Comparison of ENCODE assay signal across 10 cellular contexts in genomic region chr1:39238476-39238875, GRCh38. TPM values are rescaled to one million over a fixed set of nuclear protein-coding genes. Genes with fewer than 3 reads are reported as not detected.
A peak's percentile ranks its signal among the peaks of the same experiment; 100 is the strongest.
DNase-seq lines count a peak whose midpoint lies in the region; ATAC-seq, FAIRE-seq and TF ChIP-seq lines count a peak whose summit lies in the region.
"Had no signal": no experiment of that assay in that cellular context is flagged by ENCODE, and none has a peak within 500 bp of the region (broad histone marks: within the 10 kb centered on the region; RNA-seq: fewer than 3 reads in every experiment).

No MANE protein-coding gene starts in this region.

- ATAC-seq in HG02642 (IDR thresholded peaks at IDR 0.05; ENCODE audit: poor library complexity, unreplicated experiment) = no peak
- no peak for ATAC-seq in HG03342 (IDR thresholded peaks at IDR 0.05; ENCODE audit: unreplicated experiment)

- H3K27me3 Mint-ChIP-seq in activated naive CD4-positive, alpha-beta T cell treated with anti-CD3 and anti-CD28 coated beads, Interleukin-2, amount 50 U/mL, for 24 hours = no peaks in the 10 kb centered on the region

- no peak for FAIRE-seq in bronchial epithelial cell (lab: Jason Lieb, UNC)
- no peak for FAIRE-seq in urothelium cell line (lab: Jason Lieb, UNC)

- H3K36me3 Mint-ChIP-seq in activated naive CD4-positive, alpha-beta T cell treated with anti-CD3 and anti-CD28 coated beads, Interleukin-2, amount 50 U/mL, for 24 hours = peaks cover 17% of the 10 kb centered on the region

- no peak for TF ChIP-seq CTCF in bronchial epithelial cell (IDR thresholded peaks at IDR 0.05; ENCODE audit: insufficient read depth, low read length, severe bottlenecking)

- no peaks in the 10 kb centered on the region for H3K9me3 Mint-ChIP-seq in activated naive CD4-positive, alpha-beta T cell treated with anti-CD3 and anti-CD28 coated beads, Interleukin-2, amount 50 U/mL, for 24 hours

- no peak overlapping the region for H3K4me3 Mint-ChIP-seq in activated naive CD4-positive, alpha-beta T cell treated with anti-CD3 and anti-CD28 coated beads, Interleukin-2, amount 50 U/mL, for 24 hours

- no peaks in the 10 kb centered on the region for H3K27me3 ChIP-seq in bronchial epithelial cell (ENCODE audit: control insufficient read depth, insufficient read depth, low read length)

- peaks cover 1% of the 10 kb centered on the region for H3K36me3 ChIP-seq in bronchial epithelial cell (ENCODE audit: control insufficient read depth, insufficient read depth, low read length)

- H3K4me3 ChIP-seq in bronchial epithelial cell (ENCODE audit: low read depth, low read length) = no peak overlapping the region

- peaks cover 59% of the 10 kb centered on the region for H3K4me1 Mint-ChIP-seq in activated naive CD4-positive, alpha-beta T cell treated with anti-CD3 and anti-CD28 coated beads, Interleukin-2, amount 50 U/mL, for 24 hours

- DNase-seq in activated naive CD4-positive, alpha-beta T cell (lab: John Stamatoyannopoulos, UW) = no peak
- DNase-seq in bronchial epithelial cell (ENCODE audit: low read depth) (peak; percentile 14), inferior parietal cortex (ENCODE audit: extremely low spot score) (peak; percentile 70), urothelium cell line (ENCODE audit: low spot score) (peak; percentile 30), SHP77 treated with DMSO at 0.1 percent for 48 hours (lab: John Stamatoyannopoulos, UW) (no peak)
- DNase-seq: activated T-cell treated with anti-CD3 and anti-CD28 coated beads for 4 hours, NCI-H2081 treated with DMSO at 0.1 percent for 48 hours had no signal

- H3K27ac Mint-ChIP-seq in activated naive CD4-positive, alpha-beta T cell treated with anti-CD3 and anti-CD28 coated beads, Interleukin-2, amount 50 U/mL, for 24 hours = peak overlapping the region; percentile 23

RNA-seq across cellular contexts. Expression of gene MACF1, which starts 34.0 kb away (rescaled TPM):
- total RNA-seq in bronchial epithelial cell = 163 and 228 TPM in 2 replicates

Comparison
In these comparisons a context has a peak if more than half of its experiments do, and no peak if none do; other contexts are left out.
1. DNase-seq: peak in bronchial epithelial cell (single experiment), inferior parietal cortex (single experiment) and urothelium cell line (single experiment); none in activated naive CD4-positive, alpha-beta T cell (0 of 4) and SHP77 treated with DMSO at 0.1 percent for 48 hours (single experiment).